Comparison of ENCODE assay signal across 8 cellular contexts in genomic region chr16:1181715-1182671, GRCh38. TPM values are rescaled to one million over a fixed set of nuclear protein-coding genes. Genes with fewer than 3 reads are reported as not detected.
DNase-seq lines count a peak whose midpoint lies in the region; ATAC-seq and TF ChIP-seq lines count a peak whose summit lies in the region.

No MANE protein-coding gene starts in this region.

- TF ChIP-seq CTCF in RWPE1 (conservative IDR thresholded peaks at IDR 0.05; ENCODE audit: low read depth) (no peak), fibroblast of villous mesenchyme (IDR thresholded peaks at IDR 0.05; ENCODE audit: insufficient read depth, low read depth, low read length) (no peak)

- no peak overlapping the region; the same call in 1 of the 2 replicates for H3K27ac ChIP-seq in RWPE1

- no peak for ATAC-seq in GM19397 (IDR thresholded peaks at IDR 0.05; ENCODE audit: unreplicated experiment)
- no peak for ATAC-seq in GM18502 (IDR thresholded peaks at IDR 0.05; ENCODE audit: poor library complexity, unreplicated experiment)
- ATAC-seq in HG02973 (IDR thresholded peaks at IDR 0.05; ENCODE audit: unreplicated experiment): no peak

- CTCF ChIA-PET in RWPE1 (lab: Yijun Ruan, JAX): interaction anchor here (0.7 to 1.2 kb wide), 3 partner anchors 125 to 529 kb away, joined by 3 read pairs; no protein-coding TSS in a partner anchor

- POLR2A ChIA-PET in RWPE1 (lab: Yijun Ruan, JAX; ENCODE audit: low non-redundant PET): no interaction called here

- H3K4me3 ChIP-seq in fibroblast of villous mesenchyme (ENCODE audit: low read depth, low read length): no peak overlapping the region

- intact Hi-C loops in posterior vena cava (cut with DNase I): no loop called here

- DNase-seq in COLO668 (lab: John Stamatoyannopoulos, UW; ENCODE audit: unreplicated experiment) (peak; percentile 85), RWPE1 (ENCODE audit: low spot score) (peak; percentile 23), fibroblast of villous mesenchyme (ENCODE audit: low read depth) (peak; percentile 85), posterior vena cava (ENCODE audit: low spot score) (peak; percentile 93), NCI-H526 (lab: John Stamatoyannopoulos, UW) (no peak)

RNA-seq across cellular contexts. Expression of gene CACNA1H, which starts 29.1 kb away (rescaled TPM):
- total RNA-seq in fibroblast of villous mesenchyme (11.7 and 12.2 TPM in 2 replicates), posterior vena cava (10 to 100 TPM; 67.3 to 79.2 TPM)

RNA-seq across cellular contexts. Expression of gene TPSG1, which starts 43.1 kb away (rescaled TPM):
- total RNA-seq in fibroblast of villous mesenchyme: not detected in 2 replicates
- 1 to 10 TPM in 1 of 2 donors, under 1 TPM in 1; 0.52 to 1.3 TPM for total RNA-seq in posterior vena cava

RNA-seq across cellular contexts. Expression of gene TPSB2, which starts 48.0 kb away (rescaled TPM):
- not detected in 2 replicates for total RNA-seq in fibroblast of villous mesenchyme
- total RNA-seq in posterior vena cava: 10 to 100 TPM; 24.3 to 58.7 TPM

RNA-seq across cellular contexts. Expression of gene TPSAB1, which starts 58.5 kb away (rescaled TPM):
- total RNA-seq in fibroblast of villous mesenchyme (not detected in 2 replicates), posterior vena cava (10 to 100 TPM; 12.2 to 48.3 TPM)

Comparison
In these comparisons a context has a peak if more than half of its experiments do, and no peak if none do; other contexts are left out.
1. DNase-seq: peak in COLO668 (single experiment), RWPE1 (single experiment), fibroblast of villous mesenchyme (single experiment) and posterior vena cava (single experiment); none in NCI-H526 (0 of 2).
2. RNA of gene TPSB2, which starts 48.0 kb away (total RNA-seq): 24.3 to 58.7 TPM in posterior vena cava; not detected in fibroblast of villous mesenchyme; every median in the first group is over 10 times any median in the second.